8 cellular contexts compared by ENCODE assay signal in the genomic region with DNA sequence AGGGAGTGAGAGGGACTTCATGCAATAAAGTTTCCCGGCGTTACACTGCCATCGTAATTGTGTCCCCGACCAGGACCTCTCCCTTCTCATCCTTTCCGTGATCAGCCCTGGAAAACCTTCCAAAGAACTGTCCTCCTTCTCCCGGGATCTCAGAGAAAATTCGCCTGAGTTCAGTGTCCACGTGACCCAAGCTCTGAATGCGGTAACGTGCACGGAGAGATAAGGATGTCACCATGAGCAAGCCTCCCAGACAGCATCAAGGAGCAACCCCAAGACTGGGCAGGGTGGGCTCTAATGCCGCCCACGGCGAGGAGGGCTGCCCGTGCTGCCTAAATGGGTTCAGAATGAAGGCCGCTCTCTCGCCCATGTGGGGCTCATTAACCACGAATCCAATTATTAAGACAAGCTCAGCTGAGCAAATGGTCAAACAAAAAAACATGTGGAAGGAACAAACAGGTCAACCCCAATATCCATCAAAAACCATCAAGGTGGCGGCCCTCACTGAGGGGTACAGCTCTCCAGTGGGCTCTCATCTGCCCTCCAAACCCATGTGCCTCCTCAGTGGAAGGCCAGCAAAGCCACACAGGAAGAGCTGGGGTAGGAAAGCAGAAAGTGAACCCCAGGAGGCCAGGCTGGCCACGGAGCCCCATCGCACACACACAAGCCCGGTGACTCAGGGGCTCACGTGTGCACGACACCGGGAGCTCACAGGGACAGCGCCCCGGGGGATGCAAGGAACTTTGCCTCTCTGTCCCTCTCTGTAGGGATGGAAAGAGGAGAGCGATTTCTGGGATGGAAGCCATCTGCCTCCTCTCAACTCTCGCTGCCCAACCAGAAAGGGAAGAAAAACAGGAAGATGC.
DNase-seq lines count a peak whose midpoint lies in the region; ATAC-seq and TF ChIP-seq lines count a peak whose summit lies in the region.
"Not testable (repeated sequence)": the region's sequence is repeated elsewhere in the genome, so short reads cannot be mapped to it uniquely, and the experiment has no call there.

No MANE protein-coding gene starts in this region.

- H3K27me3 Mint-ChIP-seq in CD14-positive monocyte (ENCODE audit: low read depth in 3 of 3) (peaks cover 30 to 62% (median 36%) of the 10 kb centered on the region in 3 donors), GM23338 (ENCODE audit: insufficient read depth, low read depth, poor library complexity) (peaks cover 41% of the 10 kb centered on the region)
- peaks cover 27% of the 10 kb centered on the region for H3K27me3 Mint-ChIP-seq in T-helper 2 cell treated with Interferon-gamma antibody and Interleukin-4, amounts not matched to agents 5 μg/mL and 100 μg/mL, for 36 hours (ENCODE audit: low read depth)
- H3K27me3 Mint-ChIP-seq in activated T-helper 1 cell treated with anti-CD3 and anti-CD28 coated beads, Interleukin-12 subunit alpha, Interleukin-12 subunit beta, Interleukin-2, Interleukin-4 antibody, amounts not matched to agents 30 ng/mL and 10 ng/mL and 1 ng/mL, durations not matched to agents 14 hours and 24 hours and 36 hours (ENCODE audit: insufficient read depth): peaks cover 28% of the 10 kb centered on the region
- H3K27me3 Mint-ChIP-seq in central memory CD8-positive, alpha-beta T cell: peaks cover 64% of the 10 kb centered on the region
- peaks cover 17 to 39% of the 10 kb centered on the region in 2 donors for H3K27me3 Mint-ChIP-seq in natural killer cell treated with Interleukin-12 subunit alpha and Interleukin-12 subunit beta and Interleukin-15 and Interleukin-18, amount 100 ng/mL, for 72 hours
- peaks cover 46% of the 10 kb centered on the region for H3K27me3 Mint-ChIP-seq in stimulated activated naive CD8-positive, alpha-beta T cell treated with anti-CD3 and anti-CD28 coated beads, Interleukin-15, Interleukin-2, amounts not matched to agents 100 ng/mL and 50 ng/mL, for 24 hours

- peak overlapping the region; percentile 79 for H3K4me2 ChIP-seq in GM23338

- H3F3A ChIP-seq in GM23338 (replicated peaks; ENCODE audit: low read depth): not testable (repeated sequence)

- not testable (repeated sequence) for H2AFZ ChIP-seq in GM23338

- H3K27me3 ChIP-seq in GM23338 (ENCODE audit: insufficient read depth) (peaks cover 18% of the 10 kb centered on the region), iPS-18a (ENCODE audit: control insufficient read depth, insufficient read depth, low read length) (peaks cover 20% of the 10 kb centered on the region)

- H3K9me3 ChIP-seq in iPS-18a (ENCODE audit: control insufficient read depth, low read depth, low read length): not testable (repeated sequence)

- not testable (repeated sequence) for H4K20me1 ChIP-seq in GM23338 (replicated peaks; ENCODE audit: insufficient read depth)

- H3K27ac ChIP-seq in GM23338 (ENCODE audit: low read depth); iPS-18a (ENCODE audit: low read length): not testable (repeated sequence)

- not testable (repeated sequence) for H3K9me2 ChIP-seq in GM23338 (ENCODE audit: insufficient read depth)

- not testable (repeated sequence) for H3K36me3 ChIP-seq in GM23338 (ENCODE audit: insufficient read depth); iPS-18a (ENCODE audit: control insufficient read depth, low read depth, low read length)

- H3K4me3 Mint-ChIP-seq in CD14-positive monocyte (peak overlapping the region; percentile 69 to 81), GM23338 (peak overlapping the region; percentile 75)
- peak overlapping the region; percentile 59 for H3K4me3 Mint-ChIP-seq in T-helper 2 cell treated with Interferon-gamma antibody and Interleukin-4, amounts not matched to agents 5 μg/mL and 100 μg/mL, for 36 hours
- H3K4me3 Mint-ChIP-seq in activated T-helper 1 cell treated with anti-CD3 and anti-CD28 coated beads, Interleukin-12 subunit alpha, Interleukin-12 subunit beta, Interleukin-2, Interleukin-4 antibody, amounts not matched to agents 30 ng/mL and 10 ng/mL and 1 ng/mL, durations not matched to agents 14 hours and 24 hours and 36 hours: peak overlapping the region; percentile 70
- H3K4me3 Mint-ChIP-seq in central memory CD8-positive, alpha-beta T cell: peak overlapping the region; percentile 65
- peak overlapping the region; percentile 65 for H3K4me3 Mint-ChIP-seq in natural killer cell treated with Interleukin-12 subunit alpha and Interleukin-12 subunit beta and Interleukin-15 and Interleukin-18, amount 100 ng/mL, for 72 hours
- H3K4me3 Mint-ChIP-seq in stimulated activated naive CD8-positive, alpha-beta T cell treated with anti-CD3 and anti-CD28 coated beads, Interleukin-15, Interleukin-2, amounts not matched to agents 100 ng/mL and 50 ng/mL, for 24 hours: peak overlapping the region; percentile 59

- H3K4me1 ChIP-seq in GM23338 (ENCODE audit: insufficient read depth) (peaks cover 23% of the 10 kb centered on the region), iPS-18a (ENCODE audit: control insufficient read depth, low read depth, low read length) (peaks cover 11% of the 10 kb centered on the region)

- DNase-seq in CD14-positive monocyte (ENCODE audit: low spot score); GM23338 (ENCODE audit: low spot score); T-helper 2 cell treated with Interferon-gamma antibody and Interleukin-4, amounts not matched to agents 5 μg/mL and 100 μg/mL, for 36 hours (ENCODE audit: low spot score); activated T-helper 1 cell treated with anti-CD3 and anti-CD28 coated beads, Interleukin-12 subunit alpha, Interleukin-12 subunit beta, Interleukin-2, Interleukin-4 antibody, amounts not matched to agents 30 ng/mL and 10 ng/mL and 1 ng/mL, durations not matched to agents 14 hours and 24 hours and 36 hours (ENCODE audit: low spot score); central memory CD8-positive, alpha-beta T cell (ENCODE audit: low spot score in 2 of 2); natural killer cell treated with Interleukin-12 subunit alpha and Interleukin-12 subunit beta and Interleukin-15 and Interleukin-18, amount 100 ng/mL, for 72 hours (ENCODE audit: low spot score): not testable (repeated sequence)

- H3K4me3 ChIP-seq in GM23338: peak overlapping the region; percentile 73
- H3K4me3 ChIP-seq in iPS-18a (ENCODE audit: low read length): peak overlapping the region; percentile 54

- not testable (repeated sequence) for H3K9me3 Mint-ChIP-seq in CD14-positive monocyte; GM23338; T-helper 2 cell treated with Interferon-gamma antibody and Interleukin-4, amounts not matched to agents 5 μg/mL and 100 μg/mL, for 36 hours; activated T-helper 1 cell treated with anti-CD3 and anti-CD28 coated beads, Interleukin-12 subunit alpha, Interleukin-12 subunit beta, Interleukin-2, Interleukin-4 antibody, amounts not matched to agents 30 ng/mL and 10 ng/mL and 1 ng/mL, durations not matched to agents 14 hours and 24 hours and 36 hours; central memory CD8-positive, alpha-beta T cell; natural killer cell treated with Interleukin-12 subunit alpha and Interleukin-12 subunit beta and Interleukin-15 and Interleukin-18, amount 100 ng/mL, for 72 hours; stimulated activated naive CD8-positive, alpha-beta T cell treated with anti-CD3 and anti-CD28 coated beads, Interleukin-15, Interleukin-2, amounts not matched to agents 100 ng/mL and 50 ng/mL, for 24 hours

- TF ChIP-seq CTCF in CD14-positive monocyte (IDR thresholded peaks at IDR 0.05); GM23338 (conservative IDR thresholded peaks at IDR 0.05; ENCODE audit: low read depth in 2 of 2): not testable (repeated sequence)

- ATAC-seq in GM23338; central memory CD8-positive, alpha-beta T cell (replicated peaks; ENCODE audit: extremely low read depth, poor library complexity, severe bottlenecking); natural killer cell treated with Interleukin-12 subunit alpha and Interleukin-12 subunit beta and Interleukin-15 and Interleukin-18, amount 100 ng/mL, for 72 hours: not testable (repeated sequence)

- intact Hi-C loops in CD14-positive monocyte (cut with micrococcal nuclease): not testable (repeated sequence)
- intact Hi-C loops in activated T-helper 1 cell treated with anti-CD3 and anti-CD28 coated beads, Interleukin-12 subunit alpha, Interleukin-12 subunit beta, Interleukin-2, Interleukin-4 antibody, amounts not matched to agents 30 ng/mL and 10 ng/mL and 1 ng/mL, durations not matched to agents 14 hours and 24 hours and 36 hours (cut with micrococcal nuclease): loop anchor here (2.0 kb wide), 1 partner anchor 125 kb away; no protein-coding TSS in a partner anchor

- H3K79me2 ChIP-seq in GM23338 (replicated peaks; ENCODE audit: insufficient read depth): not testable (repeated sequence)

- not testable (repeated sequence) for H3K9ac ChIP-seq in iPS-18a (ENCODE audit: low read length)

- H3K4me1 Mint-ChIP-seq in CD14-positive monocyte; T-helper 2 cell treated with Interferon-gamma antibody and Interleukin-4, amounts not matched to agents 5 μg/mL and 100 μg/mL, for 36 hours (ENCODE audit: low read depth); activated T-helper 1 cell treated with anti-CD3 and anti-CD28 coated beads, Interleukin-12 subunit alpha, Interleukin-12 subunit beta, Interleukin-2, Interleukin-4 antibody, amounts not matched to agents 30 ng/mL and 10 ng/mL and 1 ng/mL, durations not matched to agents 14 hours and 24 hours and 36 hours (ENCODE audit: low read depth); central memory CD8-positive, alpha-beta T cell; stimulated activated naive CD8-positive, alpha-beta T cell treated with anti-CD3 and anti-CD28 coated beads, Interleukin-15, Interleukin-2, amounts not matched to agents 100 ng/mL and 50 ng/mL, for 24 hours (ENCODE audit: low read depth): not testable (repeated sequence)
- H3K4me1 Mint-ChIP-seq in GM23338: peaks cover 48% of the 10 kb centered on the region
- peaks cover 8 to 11% of the 10 kb centered on the region in 2 donors for H3K4me1 Mint-ChIP-seq in natural killer cell treated with Interleukin-12 subunit alpha and Interleukin-12 subunit beta and Interleukin-15 and Interleukin-18, amount 100 ng/mL, for 72 hours (ENCODE audit: low read depth in 2 of 2)

- not testable (repeated sequence) for H3K36me3 Mint-ChIP-seq in CD14-positive monocyte; GM23338 (ENCODE audit: low read depth); T-helper 2 cell treated with Interferon-gamma antibody and Interleukin-4, amounts not matched to agents 5 μg/mL and 100 μg/mL, for 36 hours (ENCODE audit: low read depth); activated T-helper 1 cell treated with anti-CD3 and anti-CD28 coated beads, Interleukin-12 subunit alpha, Interleukin-12 subunit beta, Interleukin-2, Interleukin-4 antibody, amounts not matched to agents 30 ng/mL and 10 ng/mL and 1 ng/mL, durations not matched to agents 14 hours and 24 hours and 36 hours (ENCODE audit: low read depth); central memory CD8-positive, alpha-beta T cell (ENCODE audit: insufficient read depth); natural killer cell treated with Interleukin-12 subunit alpha and Interleukin-12 subunit beta and Interleukin-15 and Interleukin-18, amount 100 ng/mL, for 72 hours; stimulated activated naive CD8-positive, alpha-beta T cell treated with anti-CD3 and anti-CD28 coated beads, Interleukin-15, Interleukin-2, amounts not matched to agents 100 ng/mL and 50 ng/mL, for 24 hours (ENCODE audit: low read depth)

- H3K27ac Mint-ChIP-seq in CD14-positive monocyte; GM23338; T-helper 2 cell treated with Interferon-gamma antibody and Interleukin-4, amounts not matched to agents 5 μg/mL and 100 μg/mL, for 36 hours; activated T-helper 1 cell treated with anti-CD3 and anti-CD28 coated beads, Interleukin-12 subunit alpha, Interleukin-12 subunit beta, Interleukin-2, Interleukin-4 antibody, amounts not matched to agents 30 ng/mL and 10 ng/mL and 1 ng/mL, durations not matched to agents 14 hours and 24 hours and 36 hours; natural killer cell treated with Interleukin-12 subunit alpha and Interleukin-12 subunit beta and Interleukin-15 and Interleukin-18, amount 100 ng/mL, for 72 hours; stimulated activated naive CD8-positive, alpha-beta T cell treated with anti-CD3 and anti-CD28 coated beads, Interleukin-15, Interleukin-2, amounts not matched to agents 100 ng/mL and 50 ng/mL, for 24 hours: not testable (repeated sequence)
- peak overlapping the region; percentile 35 for H3K27ac Mint-ChIP-seq in central memory CD8-positive, alpha-beta T cell (ENCODE audit: low read depth)
